Comparison of ENCODE assay signal across 1 cellular context in the genomic region with DNA sequence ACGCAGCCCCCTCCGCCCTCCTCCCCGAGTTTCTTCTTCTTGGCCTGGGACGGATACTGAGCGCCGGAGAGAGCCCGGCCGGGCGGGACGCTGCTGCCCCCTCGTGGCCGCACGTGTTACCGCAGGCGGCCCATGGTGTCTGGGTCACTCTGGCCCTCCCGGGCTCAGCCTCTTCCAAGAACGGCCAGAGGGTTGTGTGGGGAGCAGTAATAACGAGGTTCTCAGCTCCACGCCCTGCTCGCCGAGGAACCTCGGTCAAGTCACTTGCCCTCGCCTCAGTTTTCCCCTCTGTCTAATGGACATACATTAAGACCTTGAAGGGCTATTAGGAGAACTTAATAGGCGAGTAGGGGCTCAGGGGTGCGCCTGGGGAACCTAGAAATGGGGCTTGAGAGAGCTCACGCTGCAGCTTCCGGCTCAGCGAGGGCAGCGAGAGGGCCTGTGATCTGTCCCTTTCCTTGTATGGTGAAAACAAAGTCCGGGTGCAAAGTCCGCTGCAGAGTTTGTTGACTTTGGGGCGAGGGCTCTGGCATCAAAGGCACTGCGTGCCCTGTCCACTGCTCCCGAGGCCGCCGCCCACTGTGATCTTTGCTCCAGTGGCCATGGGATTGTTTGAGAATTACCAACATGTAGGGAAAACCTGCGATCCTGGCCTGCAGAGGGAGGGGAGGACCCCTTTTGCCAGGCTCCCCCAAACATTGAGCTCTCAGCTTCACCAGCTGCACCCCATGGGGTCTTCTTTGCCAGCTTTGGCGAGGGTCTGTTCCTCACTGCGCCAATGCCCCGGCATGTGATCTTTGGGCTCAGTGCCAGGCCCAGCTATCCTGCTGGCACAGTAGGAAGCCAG.
TF ChIP-seq lines count a peak whose summit lies in the region.

No MANE protein-coding gene starts in this region.

TF ChIP-seq in HepG2, 621 proteins besides CTCF, POLR2A, EP300 and RAD21 (continued from another document and continues in another):
- peak; percentile 33; the same call in 1 of the 2 replicates for TF ChIP-seq ZFP36L1 (CRISPR knock-in tag; IDR thresholded peaks at IDR 0.05)
- peak; percentile 87; the same call in 1 of the 2 replicates for TF ChIP-seq ZMAT3 (CRISPR knock-in tag; conservative IDR thresholded peaks at IDR 0.05)
- TF ChIP-seq NR2C2 (CRISPR knock-in tag; IDR thresholded peaks at IDR 0.05; ENCODE audit: borderline replicate concordance), result peak; percentile 89
- TF ChIP-seq JUND (CRISPR knock-in tag; IDR thresholded peaks at IDR 0.05), result 0 out of 2 replicates have a peak, but pooled peaks have one; percentile 46
- TF ChIP-seq, protein P1, sequence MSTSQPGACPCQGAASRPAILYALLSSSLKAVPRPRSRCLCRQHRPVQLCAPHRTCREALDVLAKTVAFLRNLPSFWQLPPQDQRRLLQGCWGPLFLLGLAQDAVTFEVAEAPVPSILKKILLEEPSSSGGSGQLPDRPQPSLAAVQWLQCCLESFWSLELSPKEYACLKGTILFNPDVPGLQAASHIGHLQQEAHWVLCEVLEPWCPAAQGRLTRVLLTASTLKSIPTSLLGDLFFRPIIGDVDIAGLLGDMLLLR (CRISPR knock-in tag; IDR thresholded peaks at IDR 0.05), result no peak
- peak; percentile 83; the same call in 1 of the 2 replicates for TF ChIP-seq IRF2 (CRISPR knock-in tag; IDR thresholded peaks at IDR 0.05)
- peak; percentile 91 for TF ChIP-seq PITX1 (CRISPR knock-in tag; IDR thresholded peaks at IDR 0.05)
- TF ChIP-seq LCORL (IDR thresholded peaks at IDR 0.05), result no peak
- TF ChIP-seq LCORL (CRISPR knock-in tag; IDR thresholded peaks at IDR 0.05), result peak; percentile 89
- peak; percentile 31 for TF ChIP-seq PHF5A (CRISPR knock-in tag; IDR thresholded peaks at IDR 0.05; ENCODE audit: low read depth, unreplicated experiment)
- peak; percentile 99 for TF ChIP-seq STAT6 (CRISPR knock-in tag; IDR thresholded peaks at IDR 0.05; ENCODE audit: borderline replicate concordance)
- TF ChIP-seq ZNF251 (CRISPR knock-in tag; IDR thresholded peaks at IDR 0.05), result no peak
- TF ChIP-seq, protein P2, sequence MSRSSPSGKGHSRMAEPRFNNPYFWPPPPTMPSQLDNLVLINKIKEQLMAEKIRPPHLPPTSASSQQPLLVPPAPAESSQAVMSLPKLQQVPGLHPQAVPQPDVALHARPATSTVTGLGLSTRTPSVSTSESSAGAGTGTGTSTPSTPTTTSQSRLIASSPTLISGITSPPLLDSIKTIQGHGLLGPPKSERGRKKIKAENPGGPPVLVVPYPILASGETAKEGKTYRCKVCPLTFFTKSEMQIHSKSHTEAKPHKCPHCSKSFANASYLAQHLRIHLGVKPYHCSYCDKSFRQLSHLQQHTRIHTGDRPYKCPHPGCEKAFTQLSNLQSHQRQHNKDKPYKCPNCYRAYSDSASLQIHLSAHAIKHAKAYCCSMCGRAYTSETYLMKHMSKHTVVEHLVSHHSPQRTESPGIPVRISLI (CRISPR knock-in tag; IDR thresholded peaks at IDR 0.05; ENCODE audit: borderline replicate concordance), result peak; percentile 67
- TF ChIP-seq, protein P3, sequence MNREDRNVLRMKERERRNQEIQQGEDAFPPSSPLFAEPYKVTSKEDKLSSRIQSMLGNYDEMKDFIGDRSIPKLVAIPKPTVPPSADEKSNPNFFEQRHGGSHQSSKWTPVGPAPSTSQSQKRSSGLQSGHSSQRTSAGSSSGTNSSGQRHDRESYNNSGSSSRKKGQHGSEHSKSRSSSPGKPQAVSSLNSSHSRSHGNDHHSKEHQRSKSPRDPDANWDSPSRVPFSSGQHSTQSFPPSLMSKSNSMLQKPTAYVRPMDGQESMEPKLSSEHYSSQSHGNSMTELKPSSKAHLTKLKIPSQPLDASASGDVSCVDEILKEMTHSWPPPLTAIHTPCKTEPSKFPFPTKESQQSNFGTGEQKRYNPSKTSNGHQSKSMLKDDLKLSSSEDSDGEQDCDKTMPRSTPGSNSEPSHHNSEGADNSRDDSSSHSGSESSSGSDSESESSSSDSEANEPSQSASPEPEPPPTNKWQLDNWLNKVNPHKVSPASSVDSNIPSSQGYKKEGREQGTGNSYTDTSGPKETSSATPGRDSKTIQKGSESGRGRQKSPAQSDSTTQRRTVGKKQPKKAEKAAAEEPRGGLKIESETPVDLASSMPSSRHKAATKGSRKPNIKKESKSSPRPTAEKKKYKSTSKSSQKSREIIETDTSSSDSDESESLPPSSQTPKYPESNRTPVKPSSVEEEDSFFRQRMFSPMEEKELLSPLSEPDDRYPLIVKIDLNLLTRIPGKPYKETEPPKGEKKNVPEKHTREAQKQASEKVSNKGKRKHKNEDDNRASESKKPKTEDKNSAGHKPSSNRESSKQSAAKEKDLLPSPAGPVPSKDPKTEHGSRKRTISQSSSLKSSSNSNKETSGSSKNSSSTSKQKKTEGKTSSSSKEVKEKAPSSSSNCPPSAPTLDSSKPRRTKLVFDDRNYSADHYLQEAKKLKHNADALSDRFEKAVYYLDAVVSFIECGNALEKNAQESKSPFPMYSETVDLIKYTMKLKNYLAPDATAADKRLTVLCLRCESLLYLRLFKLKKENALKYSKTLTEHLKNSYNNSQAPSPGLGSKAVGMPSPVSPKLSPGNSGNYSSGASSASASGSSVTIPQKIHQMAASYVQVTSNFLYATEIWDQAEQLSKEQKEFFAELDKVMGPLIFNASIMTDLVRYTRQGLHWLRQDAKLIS (CRISPR knock-in tag; IDR thresholded peaks at IDR 0.05), result peak; percentile 33; the same call in 1 of the 2 replicates
- peak in 1 of 2 experiments; percentile 88; a peak in 2 of 4 replicates for TF ChIP-seq KLF16 (CRISPR knock-in tag; IDR thresholded peaks at IDR 0.05)
- no peak for TF ChIP-seq ZNF101 (CRISPR knock-in tag; IDR thresholded peaks at IDR 0.05; ENCODE audit: borderline replicate concordance, low read depth)
- TF ChIP-seq ZNF317 (CRISPR knock-in tag; IDR thresholded peaks at IDR 0.05), result peak; percentile 91
- TF ChIP-seq ZNF598 (CRISPR knock-in tag; IDR thresholded peaks at IDR 0.05; ENCODE audit: borderline replicate concordance), result no peak
- peak; percentile 100 for TF ChIP-seq NCOR1 (IDR thresholded peaks at IDR 0.05; ENCODE audit: borderline replicate concordance, low read length)
- TF ChIP-seq, protein P4, sequence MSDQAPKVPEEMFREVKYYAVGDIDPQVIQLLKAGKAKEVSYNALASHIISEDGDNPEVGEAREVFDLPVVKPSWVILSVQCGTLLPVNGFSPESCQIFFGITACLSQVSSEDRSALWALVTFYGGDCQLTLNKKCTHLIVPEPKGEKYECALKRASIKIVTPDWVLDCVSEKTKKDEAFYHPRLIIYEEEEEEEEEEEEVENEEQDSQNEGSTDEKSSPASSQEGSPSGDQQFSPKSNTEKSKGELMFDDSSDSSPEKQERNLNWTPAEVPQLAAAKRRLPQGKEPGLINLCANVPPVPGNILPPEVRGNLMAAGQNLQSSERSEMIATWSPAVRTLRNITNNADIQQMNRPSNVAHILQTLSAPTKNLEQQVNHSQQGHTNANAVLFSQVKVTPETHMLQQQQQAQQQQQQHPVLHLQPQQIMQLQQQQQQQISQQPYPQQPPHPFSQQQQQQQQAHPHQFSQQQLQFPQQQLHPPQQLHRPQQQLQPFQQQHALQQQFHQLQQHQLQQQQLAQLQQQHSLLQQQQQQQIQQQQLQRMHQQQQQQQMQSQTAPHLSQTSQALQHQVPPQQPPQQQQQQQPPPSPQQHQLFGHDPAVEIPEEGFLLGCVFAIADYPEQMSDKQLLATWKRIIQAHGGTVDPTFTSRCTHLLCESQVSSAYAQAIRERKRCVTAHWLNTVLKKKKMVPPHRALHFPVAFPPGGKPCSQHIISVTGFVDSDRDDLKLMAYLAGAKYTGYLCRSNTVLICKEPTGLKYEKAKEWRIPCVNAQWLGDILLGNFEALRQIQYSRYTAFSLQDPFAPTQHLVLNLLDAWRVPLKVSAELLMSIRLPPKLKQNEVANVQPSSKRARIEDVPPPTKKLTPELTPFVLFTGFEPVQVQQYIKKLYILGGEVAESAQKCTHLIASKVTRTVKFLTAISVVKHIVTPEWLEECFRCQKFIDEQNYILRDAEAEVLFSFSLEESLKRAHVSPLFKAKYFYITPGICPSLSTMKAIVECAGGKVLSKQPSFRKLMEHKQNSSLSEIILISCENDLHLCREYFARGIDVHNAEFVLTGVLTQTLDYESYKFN (CRISPR knock-in tag; conservative IDR thresholded peaks at IDR 0.05), result peak; percentile 100
- no peak for TF ChIP-seq ATM (IDR thresholded peaks at IDR 0.05; ENCODE audit: borderline replicate concordance)
- TF ChIP-seq MED1 (CRISPR knock-in tag; IDR thresholded peaks at IDR 0.05), result peak; percentile 99
- TF ChIP-seq ZEB1 (IDR thresholded peaks at IDR 0.05; ENCODE audit: insufficient replicate concordance, low read depth), result peak; percentile 47
- peak; percentile 76; the same call in 1 of the 2 replicates for TF ChIP-seq ZNF740 (CRISPR knock-in tag; IDR thresholded peaks at IDR 0.05)
- TF ChIP-seq ZNF180 (CRISPR knock-in tag; IDR thresholded peaks at IDR 0.05; ENCODE audit: borderline replicate concordance, low read depth), result no peak
- TF ChIP-seq NR1H2 (CRISPR knock-in tag; IDR thresholded peaks at IDR 0.05; ENCODE audit: borderline replicate concordance, low read depth), result no peak
- TF ChIP-seq FOXA3 (CRISPR knock-in tag; IDR thresholded peaks at IDR 0.05), result peak; percentile 98
- no peak; the same call in 1 of the 2 replicates for TF ChIP-seq ARNT2 (CRISPR knock-in tag; IDR thresholded peaks at IDR 0.05; ENCODE audit: low read depth)
- no peak for TF ChIP-seq SIN3B (IDR thresholded peaks at IDR 0.05; ENCODE audit: low read length)
- 0 out of 2 replicates have a peak, but pooled peaks have one; percentile 21 for TF ChIP-seq NPAS2 (CRISPR knock-in tag; IDR thresholded peaks at IDR 0.05; ENCODE audit: borderline replicate concordance)
- peak; percentile 96 for TF ChIP-seq SMAD3 (CRISPR knock-in tag; IDR thresholded peaks at IDR 0.05)
- TF ChIP-seq E2F2 (CRISPR knock-in tag; IDR thresholded peaks at IDR 0.05; ENCODE audit: borderline replicate concordance), result no peak
- peak; percentile 78 for TF ChIP-seq TBL1XR1 (IDR thresholded peaks at IDR 0.05; ENCODE audit: borderline replicate concordance, low read length, partially characterized antibody)
- TF ChIP-seq ZNF12 (CRISPR knock-in tag; IDR thresholded peaks at IDR 0.05), result peak; percentile 13; the same call in 1 of the 2 replicates
- TF ChIP-seq ZC3H13 (CRISPR knock-in tag; IDR thresholded peaks at IDR 0.05), result peak; percentile 88
- TF ChIP-seq, protein P5, sequence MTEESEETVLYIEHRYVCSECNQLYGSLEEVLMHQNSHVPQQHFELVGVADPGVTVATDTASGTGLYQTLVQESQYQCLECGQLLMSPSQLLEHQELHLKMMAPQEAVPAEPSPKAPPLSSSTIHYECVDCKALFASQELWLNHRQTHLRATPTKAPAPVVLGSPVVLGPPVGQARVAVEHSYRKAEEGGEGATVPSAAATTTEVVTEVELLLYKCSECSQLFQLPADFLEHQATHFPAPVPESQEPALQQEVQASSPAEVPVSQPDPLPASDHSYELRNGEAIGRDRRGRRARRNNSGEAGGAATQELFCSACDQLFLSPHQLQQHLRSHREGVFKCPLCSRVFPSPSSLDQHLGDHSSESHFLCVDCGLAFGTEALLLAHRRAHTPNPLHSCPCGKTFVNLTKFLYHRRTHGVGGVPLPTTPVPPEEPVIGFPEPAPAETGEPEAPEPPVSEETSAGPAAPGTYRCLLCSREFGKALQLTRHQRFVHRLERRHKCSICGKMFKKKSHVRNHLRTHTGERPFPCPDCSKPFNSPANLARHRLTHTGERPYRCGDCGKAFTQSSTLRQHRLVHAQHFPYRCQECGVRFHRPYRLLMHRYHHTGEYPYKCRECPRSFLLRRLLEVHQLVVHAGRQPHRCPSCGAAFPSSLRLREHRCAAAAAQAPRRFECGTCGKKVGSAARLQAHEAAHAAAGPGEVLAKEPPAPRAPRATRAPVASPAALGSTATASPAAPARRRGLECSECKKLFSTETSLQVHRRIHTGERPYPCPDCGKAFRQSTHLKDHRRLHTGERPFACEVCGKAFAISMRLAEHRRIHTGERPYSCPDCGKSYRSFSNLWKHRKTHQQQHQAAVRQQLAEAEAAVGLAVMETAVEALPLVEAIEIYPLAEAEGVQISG (CRISPR knock-in tag; IDR thresholded peaks at IDR 0.05), result peak; percentile 84
- TF ChIP-seq ZFP37 (CRISPR knock-in tag; IDR thresholded peaks at IDR 0.05; ENCODE audit: borderline replicate concordance), result peak; percentile 18; the same call in 1 of the 2 replicates
- TF ChIP-seq ATAD3A (CRISPR knock-in tag; IDR thresholded peaks at IDR 0.05), result no peak
